Comparison of ENCODE assay signal across 28 cellular contexts in genomic region chr17:81110488-81111040, GRCh38. TPM values are rescaled to one million over a fixed set of nuclear protein-coding genes. Genes with fewer than 3 reads are reported as not detected.
"Had no signal": no experiment of that assay in that cellular context is flagged by ENCODE, and none has a peak within 500 bp of the region (broad histone marks: within the 10 kb centered on the region; RNA-seq: fewer than 3 reads in every experiment).

No MANE protein-coding gene starts in this region.

- H3K4me1 ChIP-seq: ascending aorta, foreskin keratinocyte, transverse colon, vagina had no signal

- H3K27me3 ChIP-seq: ascending aorta, foreskin keratinocyte, transverse colon, vagina had no signal

- H3K9me3 Mint-ChIP-seq: activated CD4-positive, alpha-beta T cell treated with anti-CD3 and anti-CD28 coated beads, Interleukin-2, amount 10 ng/mL, durations not matched to agents 7 days and 5 days; activated T-cell treated with anti-CD3 and anti-CD28 coated beads, Interleukin-2, amount 50 U/mL, for 4 hours; nephron progenitor cell had no signal

- H3K27ac ChIP-seq: ascending aorta, foreskin keratinocyte, left ventricle myocardium inferior, transverse colon, vagina had no signal

- H3K4me3 Mint-ChIP-seq: activated CD4-positive, alpha-beta T cell treated with anti-CD3 and anti-CD28 coated beads, Interleukin-2, amount 10 ng/mL, durations not matched to agents 7 days and 5 days; activated T-cell treated with anti-CD3 and anti-CD28 coated beads, Interleukin-2, amount 50 U/mL, for 4 hours; nephron progenitor cell had no signal

- H3K27me3 Mint-ChIP-seq: activated CD4-positive, alpha-beta T cell treated with anti-CD3 and anti-CD28 coated beads, Interleukin-2, amount 10 ng/mL, durations not matched to agents 7 days and 5 days; progenitor cell of endocrine pancreas had no signal

- H3K4me3 ChIP-seq: ascending aorta, left ventricle myocardium inferior, transverse colon, vagina had no signal

- H3K9me3 ChIP-seq: ascending aorta, left ventricle myocardium inferior, transverse colon, vagina had no signal

- H3K27ac Mint-ChIP-seq: activated CD4-positive, alpha-beta T cell treated with anti-CD3 and anti-CD28 coated beads, Interleukin-2, amount 10 ng/mL, durations not matched to agents 7 days and 5 days; progenitor cell of endocrine pancreas had no signal

- ATAC-seq: activated CD4-positive, CD25-positive, alpha-beta regulatory T cell treated with anti-CD3 and anti-CD28 coated beads, Interleukin-2, amount 50 U/mL, for 24 hours; activated T-cell treated with anti-CD3 and anti-CD28 coated beads, Interleukin-2, amount 50 U/mL, for 4 hours; foreskin keratinocyte had no signal

- H3K36me3 ChIP-seq: ascending aorta, transverse colon had no signal

- DNase-seq: activated CD4-positive, alpha-beta T cell treated with anti-CD3 and anti-CD28 coated beads, Interleukin-2, amount 10 ng/mL, durations not matched to agents 7 days and 5 days; activated CD8-positive, alpha-beta memory T cell treated with anti-CD3 and anti-CD28 coated beads, Interleukin-2, amount 50 U/mL, for 4 hours; activated effector memory CD4-positive, alpha-beta T cell treated with Interleukin-2 at 50 U/mL for 16 hours; activated naive CD4-positive, alpha-beta T cell treated with anti-CD3 and anti-CD28 coated beads, Interleukin-2, amount 50 U/mL, for 16 hours; activated T-cell treated with anti-CD3 and anti-CD28 coated beads, Interleukin-2, amount 50 U/mL, for 4 hours; foreskin keratinocyte; left ventricle myocardium inferior; mammary epithelial cell; midbrain; nephron progenitor cell; stimulated activated CD4-positive, alpha-beta T cell treated with anti-CD3 and anti-CD28 coated beads, Interleukin-12 subunit alpha, Interleukin-12 subunit beta, amount 100 ng/mL, for 4 hours; stimulated activated CD4-positive, alpha-beta T cell treated with anti-CD3 and anti-CD28 coated beads, Interleukin-1b, Interleukin-23, amount 100 ng/mL, for 48 hours; stimulated activated CD8-positive, alpha-beta memory T cell treated with anti-CD3 and anti-CD28 coated beads, Interleukin-4, amount 100 ng/mL, for 48 hours; stimulated activated naive CD4-positive, alpha-beta T cell; T-helper 1 cell; T-helper 9 cell; transverse colon had no signal

- H3K4me1 Mint-ChIP-seq: activated CD4-positive, alpha-beta T cell treated with anti-CD3 and anti-CD28 coated beads, Interleukin-2, amount 10 ng/mL, durations not matched to agents 7 days and 5 days had no signal

RNA-seq across cellular contexts. Expression of gene PVALEF, which starts 54.7 kb away (rescaled TPM):
- total RNA-seq: activated CD4-positive, alpha-beta T cell treated with anti-CD3 and anti-CD28 coated beads, Interleukin-2, amount 10 ng/mL, durations not matched to agents 7 days and 5 days; activated T-cell treated with anti-CD3 and anti-CD28 coated beads, Interleukin-2, amount 50 U/mL, for 4 hours; ascending aorta; bronchial epithelial cell; chondrocyte; dermis microvascular lymphatic vessel endothelial cell; epithelial cell of proximal tubule; fibroblast of lung; foreskin keratinocyte; left ventricle myocardium inferior; mammary epithelial cell; omental fat pad; progenitor cell of endocrine pancreas; transverse colon; vagina had no signal
- polyA plus RNA-seq: fibroblast of lung, foreskin keratinocyte, keratinocyte, mammary epithelial cell had no signal
